In the genomic region with DNA sequence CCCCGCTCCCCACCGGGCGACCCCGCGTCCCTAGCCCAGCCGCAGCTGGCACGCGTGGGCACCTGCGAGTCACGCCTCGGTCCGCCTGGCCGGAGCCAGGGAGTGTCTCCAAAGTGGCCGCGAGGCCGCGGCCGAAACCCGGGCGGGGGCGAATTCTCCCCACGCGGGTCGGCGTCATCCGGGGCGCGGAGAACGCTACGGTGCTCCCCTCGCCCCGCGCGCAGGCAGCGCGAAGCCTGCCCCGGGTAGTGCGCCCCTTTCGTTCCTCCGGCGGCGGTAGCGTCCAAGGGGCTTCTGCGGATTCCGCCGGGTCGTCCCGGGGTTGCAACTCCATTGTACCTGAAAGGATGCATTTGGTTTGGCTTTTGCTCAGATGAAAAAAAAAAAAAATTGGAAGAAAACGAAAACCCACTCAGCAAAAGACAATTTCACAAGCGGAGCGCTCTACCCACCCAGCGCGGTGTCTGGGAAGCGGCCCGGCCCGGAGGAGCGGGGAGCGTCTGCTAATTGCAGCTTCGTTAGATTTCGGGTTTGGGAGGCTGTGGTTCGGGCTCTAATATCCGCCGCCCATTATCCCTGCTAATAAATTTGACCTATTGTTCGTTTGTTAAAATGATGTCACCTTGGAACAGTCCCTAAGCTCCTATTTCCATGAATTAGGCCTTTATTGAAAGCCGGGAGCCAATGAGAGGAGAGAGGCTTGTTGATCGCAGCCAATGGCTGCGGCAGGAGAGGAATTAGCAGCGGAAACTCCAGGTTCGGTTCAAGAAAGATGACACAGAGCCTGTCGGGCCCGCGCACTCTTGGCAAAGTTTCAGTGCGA, we compare ENCODE assay signal across 10 cellular contexts. TPM values are rescaled to one million over a fixed set of nuclear protein-coding genes. Genes with fewer than 3 reads are reported as not detected.
DNase-seq lines count a peak whose midpoint lies in the region; ATAC-seq and TF ChIP-seq lines count a peak whose summit lies in the region.
"Had no signal": no experiment of that assay in that cellular context is flagged by ENCODE, and none has a peak within 500 bp of the region (broad histone marks: within the 10 kb centered on the region; RNA-seq: fewer than 3 reads in every experiment).

TSS of gene TLX3 (plus strand) at position 796 of the 823 bp plus-strand sequence. CDS start 118 bp downstream, outside the sequence.

- no peak for DNase-seq in activated CD8-positive, alpha-beta memory T cell treated with anti-CD3 and anti-CD28 coated beads, Interleukin-2, amount 10 ng/mL, durations not matched to agents 7 days and 5 days
- DNase-seq in activated CD8-positive, alpha-beta memory T cell treated with anti-CD3 and anti-CD28 coated beads for 24 hours = no peak
- peak; percentile 83 for DNase-seq in NCI-H748 treated with DMSO at 0.1 percent for 48 hours (lab: John Stamatoyannopoulos, UW)
- DNase-seq in glutamatergic neuron = peak; percentile 78
- DNase-seq in stimulated activated naive B cell treated with anti-CD40 and anti-IgM and Interleukin-4, amounts not matched to agents 10 μg/mL and 1 μg/mL and 100 μg/mL, for 72 hours = no peak
- DNase-seq in GF-D8 (lab: John Stamatoyannopoulos, UW) = no peak
- DNase-seq in nucleus accumbens (lab: John Stamatoyannopoulos, UW) = no peak

- CTCF ChIA-PET in activated CD8-positive, alpha-beta memory T cell treated with anti-CD3 and anti-CD28 coated beads, Interleukin-2, amount 10 ng/mL, durations not matched to agents 7 days and 5 days (lab: Charles Lee) = interaction anchor here (1.2 kb wide), 1 partner anchor 29 kb away, joined by 3 read pairs; no protein-coding TSS in a partner anchor

- peaks cover 20% of the 10 kb centered on the region for H3K4me1 Mint-ChIP-seq in activated CD8-positive, alpha-beta memory T cell treated with anti-CD3 and anti-CD28 coated beads, Interleukin-2, amount 10 ng/mL, durations not matched to agents 7 days and 5 days
- H3K4me1 Mint-ChIP-seq in glutamatergic neuron (ENCODE audit: low read depth, unreplicated experiment) = peaks cover 25% of the 10 kb centered on the region
- peaks cover 18 to 32% of the 10 kb centered on the region in 2 donors for H3K4me1 Mint-ChIP-seq in stimulated activated naive B cell treated with anti-CD40 and anti-IgM and Interleukin-4, amounts not matched to agents 10 μg/mL and 1 μg/mL and 100 μg/mL, for 72 hours

- no peaks in the 10 kb centered on the region for H3K9me3 Mint-ChIP-seq in activated CD8-positive, alpha-beta memory T cell treated with anti-CD3 and anti-CD28 coated beads, Interleukin-2, amount 10 ng/mL, durations not matched to agents 7 days and 5 days (ENCODE audit: low read depth)
- peaks cover 34% of the 10 kb centered on the region for H3K9me3 Mint-ChIP-seq in glutamatergic neuron (ENCODE audit: unreplicated experiment)
- H3K9me3 Mint-ChIP-seq in stimulated activated naive B cell treated with anti-CD40 and anti-IgM and Interleukin-4, amounts not matched to agents 10 μg/mL and 1 μg/mL and 100 μg/mL, for 72 hours = no peaks in the 10 kb centered on the region

- H3K4me3 Mint-ChIP-seq in activated CD8-positive, alpha-beta memory T cell treated with anti-CD3 and anti-CD28 coated beads, Interleukin-2, amount 10 ng/mL, durations not matched to agents 7 days and 5 days = no peak within 1 kb of the TSS
- H3K4me3 Mint-ChIP-seq in glutamatergic neuron (ENCODE audit: unreplicated experiment) = peak within 1 kb of the TSS; percentile 95
- peak within 1 kb of the TSS; percentile 44 to 55 for H3K4me3 Mint-ChIP-seq in stimulated activated naive B cell treated with anti-CD40 and anti-IgM and Interleukin-4, amounts not matched to agents 10 μg/mL and 1 μg/mL and 100 μg/mL, for 72 hours

- ATAC-seq in activated CD8-positive, alpha-beta memory T cell treated with anti-CD3 and anti-CD28 coated beads, Interleukin-2, amount 10 ng/mL, durations not matched to agents 7 days and 5 days = no peak
- no peak for ATAC-seq in stimulated activated naive B cell treated with anti-CD40 and anti-IgM and Interleukin-4, amounts not matched to agents 10 μg/mL and 1 μg/mL and 100 μg/mL, for 72 hours (replicated peaks)
- ATAC-seq in HG03135 (IDR thresholded peaks at IDR 0.05; ENCODE audit: unreplicated experiment) = no peak
- ATAC-seq: K562 had no signal

- TF ChIP-seq CTCF in glutamatergic neuron (IDR thresholded peaks at IDR 0.05; ENCODE audit: partially characterized antibody, unreplicated experiment) = no peak

- peaks cover 84% of the 10 kb centered on the region for H3K27me3 Mint-ChIP-seq in activated CD8-positive, alpha-beta memory T cell treated with anti-CD3 and anti-CD28 coated beads, Interleukin-2, amount 10 ng/mL, durations not matched to agents 7 days and 5 days
- H3K27me3 Mint-ChIP-seq in glutamatergic neuron (ENCODE audit: unreplicated experiment) = peaks cover 42% of the 10 kb centered on the region
- peaks cover 59 to 86% of the 10 kb centered on the region in 2 donors for H3K27me3 Mint-ChIP-seq in stimulated activated naive B cell treated with anti-CD40 and anti-IgM and Interleukin-4, amounts not matched to agents 10 μg/mL and 1 μg/mL and 100 μg/mL, for 72 hours

- peak within 1 kb of the TSS; percentile 68 for H3K27ac Mint-ChIP-seq in activated CD8-positive, alpha-beta memory T cell treated with anti-CD3 and anti-CD28 coated beads, Interleukin-2, amount 10 ng/mL, durations not matched to agents 7 days and 5 days
- peak within 1 kb of the TSS; percentile 94 for H3K27ac Mint-ChIP-seq in glutamatergic neuron (ENCODE audit: unreplicated experiment)
- peak within 1 kb of the TSS; percentile 94 for H3K27ac Mint-ChIP-seq in stimulated activated naive B cell treated with anti-CD40 and anti-IgM and Interleukin-4, amounts not matched to agents 10 μg/mL and 1 μg/mL and 100 μg/mL, for 72 hours

- H3K36me3 Mint-ChIP-seq in activated CD8-positive, alpha-beta memory T cell treated with anti-CD3 and anti-CD28 coated beads, Interleukin-2, amount 10 ng/mL, durations not matched to agents 7 days and 5 days = peaks cover 10% of the 10 kb centered on the region
- H3K36me3 Mint-ChIP-seq in glutamatergic neuron (ENCODE audit: unreplicated experiment) = peaks cover 14% of the 10 kb centered on the region
- peaks cover 4 to 11% of the 10 kb centered on the region in 2 donors for H3K36me3 Mint-ChIP-seq in stimulated activated naive B cell treated with anti-CD40 and anti-IgM and Interleukin-4, amounts not matched to agents 10 μg/mL and 1 μg/mL and 100 μg/mL, for 72 hours

RNA-seq across cellular contexts. Expression of gene TLX3, which starts in this region (rescaled TPM):
- not detected for total RNA-seq in activated CD8-positive, alpha-beta memory T cell treated with anti-CD3 and anti-CD28 coated beads, Interleukin-2, amount 10 ng/mL, durations not matched to agents 7 days and 5 days
- total RNA-seq in glutamatergic neuron (ENCODE audit: unreplicated experiment) = 161 TPM
- total RNA-seq: K562, mucosa of gallbladder had no signal

Comparison
In these comparisons a context has a peak if more than half of its experiments do, and no peak if none do; other contexts are left out.
1. RNA of gene TLX3 (total RNA-seq): 161 TPM in glutamatergic neuron (single experiment); not detected in activated CD8-positive, alpha-beta memory T cell treated with anti-CD3 and anti-CD28 coated beads, Interleukin-2, amount 10 ng/mL, durations not matched to agents 7 days and 5 days; every median in the first group is over 100 times any median in the second.
2. DNase-seq: peak in NCI-H748 treated with DMSO at 0.1 percent for 48 hours (single experiment) and glutamatergic neuron (single experiment); none in activated CD8-positive, alpha-beta memory T cell treated with anti-CD3 and anti-CD28 coated beads, Interleukin-2, amount 10 ng/mL, durations not matched to agents 7 days and 5 days (single experiment), activated CD8-positive, alpha-beta memory T cell treated with anti-CD3 and anti-CD28 coated beads for 24 hours (single experiment), stimulated activated naive B cell treated with anti-CD40 and anti-IgM and Interleukin-4, amounts not matched to agents 10 μg/mL and 1 μg/mL and 100 μg/mL, for 72 hours (single experiment), GF-D8 (single experiment) and nucleus accumbens (0 of 56).
3. Peak in every context shown above with its lines, with median percentiles within 50 percentile points of each other: H3K27ac Mint-ChIP-seq.